Comparison of ENCODE assay signal across 2 cellular contexts in the genomic region with DNA sequence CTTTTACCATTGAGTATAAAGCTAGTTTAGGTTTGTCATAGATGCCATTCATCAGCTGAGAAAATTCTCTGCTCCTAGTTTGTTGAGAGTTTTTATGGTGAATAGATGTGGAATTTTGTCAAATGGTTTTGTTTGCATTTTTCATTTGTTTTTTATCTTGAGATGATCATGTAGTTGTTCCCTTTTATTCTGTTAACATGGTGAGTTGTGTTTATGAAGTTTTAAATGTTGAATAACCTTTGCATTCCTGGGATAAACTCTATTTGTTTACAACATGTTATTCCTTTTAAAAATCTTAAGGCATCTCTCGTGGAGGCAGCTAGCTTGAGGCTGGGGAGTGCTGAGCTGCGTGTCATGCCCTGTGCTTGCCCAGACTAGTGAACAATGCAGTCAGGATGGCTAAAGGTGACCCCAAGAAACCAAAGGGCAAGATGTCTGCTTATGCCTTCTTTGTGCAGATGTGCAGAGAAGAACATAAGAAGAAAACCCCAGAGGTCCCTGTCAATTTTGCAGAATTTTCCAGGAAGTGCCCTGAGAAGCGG.
TF ChIP-seq lines count a peak whose summit lies in the region.

No MANE protein-coding gene starts in this region.

TF ChIP-seq in SK-N-SH, 30 proteins besides CTCF, POLR2A, EP300 and RAD21:
- TF ChIP-seq REST (IDR thresholded peaks at IDR 0.05; ENCODE audit: low read depth, low read length) = no peak
- TF ChIP-seq PBX3 (IDR thresholded peaks at IDR 0.05) = no peak
- TF ChIP-seq GATA2 (CRISPR knock-in tag; IDR thresholded peaks at IDR 0.05) = no peak

TF ChIP-seq in SK-N-SH treated with all-trans-retinoic acid at 6 μM for 48 hours, 23 proteins besides CTCF, POLR2A, EP300 and RAD21:
- TF ChIP-seq ZNF8 (CRISPR knock-in tag; IDR thresholded peaks at IDR 0.05) (no peak), ESRRG (CRISPR knock-in tag; IDR thresholded peaks at IDR 0.05) (no peak), TOX (CRISPR knock-in tag; IDR thresholded peaks at IDR 0.05; ENCODE audit: borderline replicate concordance) (no peak), POU6F1 (CRISPR knock-in tag; IDR thresholded peaks at IDR 0.05; ENCODE audit: borderline replicate concordance, low read depth) (no peak), BACH2 (CRISPR knock-in tag; IDR thresholded peaks at IDR 0.05; ENCODE audit: borderline replicate concordance) (no peak), SNAI2 (CRISPR knock-in tag; IDR thresholded peaks at IDR 0.05) (no peak), ARNTL (CRISPR knock-in tag; IDR thresholded peaks at IDR 0.05; ENCODE audit: borderline replicate concordance, low read depth) (no peak), TCF4 (CRISPR knock-in tag; IDR thresholded peaks at IDR 0.05; ENCODE audit: borderline replicate concordance) (no peak), ZC3H10 (CRISPR knock-in tag; IDR thresholded peaks at IDR 0.05) (no peak), OSR1 (CRISPR knock-in tag; IDR thresholded peaks at IDR 0.05) (no peak), ZFP3 (CRISPR knock-in tag; IDR thresholded peaks at IDR 0.05) (no peak), ZFP30 (CRISPR knock-in tag; IDR thresholded peaks at IDR 0.05) (no peak), CSDC2 (CRISPR knock-in tag; IDR thresholded peaks at IDR 0.05) (no peak), CSRNP3 (CRISPR knock-in tag; IDR thresholded peaks at IDR 0.05) (no peak), ISL1 (CRISPR knock-in tag; IDR thresholded peaks at IDR 0.05) (no peak), GLIS3 (CRISPR knock-in tag; IDR thresholded peaks at IDR 0.05) (no peak), RARB (CRISPR knock-in tag; IDR thresholded peaks at IDR 0.05) (no peak)
